In the genomic region with DNA sequence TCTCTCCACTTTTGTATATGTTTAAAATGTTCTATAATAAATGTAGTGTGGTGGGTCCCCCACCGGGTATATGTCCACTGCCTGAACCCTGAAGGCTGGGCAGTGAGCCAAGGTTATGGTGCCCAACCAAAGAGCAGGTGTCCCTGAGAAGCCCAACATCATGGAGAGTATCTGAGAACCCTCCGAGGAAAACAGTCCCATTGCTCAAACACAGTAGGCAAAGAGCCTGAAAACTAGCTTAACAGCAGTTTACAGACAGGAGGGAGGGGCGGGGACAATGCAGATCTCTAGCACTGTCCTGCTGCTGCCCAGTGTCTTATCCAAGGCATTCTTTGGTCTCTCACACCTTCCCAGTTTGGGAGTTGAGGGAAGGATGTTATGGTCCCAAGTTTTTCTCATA, we compare ENCODE assay signal across 1 cellular context.
TF ChIP-seq lines count a peak whose summit lies in the region.

No MANE protein-coding gene starts in this region.

TF ChIP-seq in HepG2, 621 proteins besides CTCF, POLR2A, EP300 and RAD21 (continued from another document):
- TF ChIP-seq ZNF784 (CRISPR knock-in tag; IDR thresholded peaks at IDR 0.05; ENCODE audit: borderline replicate concordance) (no peak), AKAP8 (CRISPR knock-in tag; IDR thresholded peaks at IDR 0.05) (no peak), RBFOX2 (IDR thresholded peaks at IDR 0.05; ENCODE audit: low read depth, low read length) (no peak), BRCA1 (CRISPR knock-in tag; IDR thresholded peaks at IDR 0.05) (no peak), TAF1 (CRISPR knock-in tag; IDR thresholded peaks at IDR 0.05) (no peak), ZNF605 (CRISPR knock-in tag; IDR thresholded peaks at IDR 0.05) (no peak), ZNF660 (CRISPR knock-in tag; IDR thresholded peaks at IDR 0.05; ENCODE audit: borderline replicate concordance, low read depth) (no peak)
